ENCODE assay signal across 17 cellular contexts in genomic region chrX:6777211-6778002, GRCh38.
DNase-seq lines count a peak whose midpoint lies in the region; ATAC-seq, FAIRE-seq and TF ChIP-seq lines count a peak whose summit lies in the region.
"Had no signal": no experiment of that assay in that cellular context is flagged by ENCODE, and none has a peak within 500 bp of the region (broad histone marks: within the 10 kb centered on the region; RNA-seq: fewer than 3 reads in every experiment).

No MANE protein-coding gene starts in this region.

- peak overlapping the region; percentile 50; the same call in 1 of the 2 replicates for H3K4me3 Mint-ChIP-seq in WTC11
- H3K4me3 Mint-ChIP-seq: dendritic cell treated with granulocyte-macrophage colony-stimulating factor and Interleukin-4, amounts not matched to agents 40 ng/mL and 50 ng/mL, for 4 days had no signal

- H3K4me1 ChIP-seq in colonic mucosa = no peaks in the 10 kb centered on the region
- H3K4me1 ChIP-seq: ascending aorta, parathyroid adenoma, stomach had no signal

- H3K36me3 Mint-ChIP-seq in WTC11 = no peaks in the 10 kb centered on the region

- no peaks in the 10 kb centered on the region for H3K36me3 ChIP-seq in colonic mucosa
- H3K36me3 ChIP-seq: ascending aorta, stomach had no signal

- no peaks in the 10 kb centered on the region for H3K9me3 Mint-ChIP-seq in WTC11

- no peaks in the 10 kb centered on the region for H3K27me3 Mint-ChIP-seq in WTC11 (ENCODE audit: low read depth)
- H3K27me3 Mint-ChIP-seq: dendritic cell treated with granulocyte-macrophage colony-stimulating factor and Interleukin-4, amounts not matched to agents 40 ng/mL and 50 ng/mL, for 4 days had no signal

- TF ChIP-seq CTCF in WTC11 (IDR thresholded peaks at IDR 0.05) (no peak), colonic mucosa (IDR thresholded peaks at IDR 0.05) (no peak)

- FAIRE-seq in GM18507 (lab: Jason Lieb, UNC) = peak; percentile 75

- peak; percentile 84 for ATAC-seq in GM21526 (IDR thresholded peaks at IDR 0.05; ENCODE audit: low FRiP score, unreplicated experiment)
- ATAC-seq in HG03159 (IDR thresholded peaks at IDR 0.05; ENCODE audit: unreplicated experiment) = peak; percentile 76
- no peak for ATAC-seq in WTC11
- no peak for ATAC-seq in GM18502 (IDR thresholded peaks at IDR 0.05; ENCODE audit: poor library complexity, unreplicated experiment)
- ATAC-seq in left ventricle myocardium superior = no peak
- ATAC-seq: SK-N-SH treated with all-trans-retinoic acid at 6 μM for 48 hours had no signal

- no peak overlapping the region for H3K27ac ChIP-seq in colonic mucosa
- H3K27ac ChIP-seq: ascending aorta, parathyroid adenoma, stomach had no signal

- no peaks in the 10 kb centered on the region for H3K9me3 ChIP-seq in colonic mucosa
- H3K9me3 ChIP-seq: ascending aorta, stomach had no signal

- H3K4me3 ChIP-seq in colonic mucosa = no peak overlapping the region
- H3K4me3 ChIP-seq: ascending aorta, stomach had no signal

- peaks cover 30% of the 10 kb centered on the region for H3K4me1 Mint-ChIP-seq in WTC11

- no peaks in the 10 kb centered on the region for H3K27me3 ChIP-seq in colonic mucosa
- H3K27me3 ChIP-seq: ascending aorta, stomach had no signal

- POLR2A ChIA-PET in WTC11 (lab: Charles Lee) = no interaction called here

- DNase-seq in GM18507 (ENCODE audit: extremely low spot score, insufficient read length, low read depth) = no peak
- no peak for DNase-seq in WTC11 (ENCODE audit: low spot score)
- DNase-seq in hepatic stellate cell (ENCODE audit: low spot score) = no peak
- no peak for DNase-seq in colonic mucosa
- no peak for DNase-seq in left ventricle myocardium superior
- DNase-seq: activated effector memory CD4-positive, alpha-beta T cell treated with anti-CD3 and anti-CD28 coated beads, Interleukin-2, amount 50 U/mL, for 16 hours; Kasumi-1; NCI-H146; NCI-H510A; stomach had no signal

- H3K27ac Mint-ChIP-seq in WTC11 = peak overlapping the region; percentile 98
- H3K27ac Mint-ChIP-seq: dendritic cell treated with granulocyte-macrophage colony-stimulating factor and Interleukin-4, amounts not matched to agents 40 ng/mL and 50 ng/mL, for 4 days had no signal

- intact Hi-C loops in colonic mucosa (cut with DNase I) (no loop called here), left ventricle myocardium superior (cut with micrococcal nuclease) (no loop called here)

- CTCF ChIA-PET in WTC11 (lab: Charles Lee) = no interaction called here

- H3K9ac ChIP-seq in colonic mucosa (ENCODE audit: low read depth in 2 of 2, low read length in 2 of 2) = no peak overlapping the region
- H3K9ac ChIP-seq: parathyroid adenoma had no signal

TF ChIP-seq in WTC11, 78 proteins besides CTCF, POLR2A, EP300 and RAD21:
- no peak for TF ChIP-seq KAT7 (CRISPR knock-in tag; IDR thresholded peaks at IDR 0.05; ENCODE audit: borderline replicate concordance)
- no peak for TF ChIP-seq SP1 (CRISPR knock-in tag; conservative IDR thresholded peaks at IDR 0.05)
- TF ChIP-seq ERG (CRISPR knock-in tag; IDR thresholded peaks at IDR 0.05) = no peak
- no peak for TF ChIP-seq NR3C1 (CRISPR knock-in tag; conservative IDR thresholded peaks at IDR 0.05; ENCODE audit: low read depth)
- no peak for TF ChIP-seq E2F5 (CRISPR knock-in tag; IDR thresholded peaks at IDR 0.05)
- no peak for TF ChIP-seq FOXK1 (CRISPR knock-in tag; IDR thresholded peaks at IDR 0.05)
- no peak for TF ChIP-seq TEAD4 (CRISPR knock-in tag; IDR thresholded peaks at IDR 0.05)
- no peak for TF ChIP-seq ZNF423 (CRISPR knock-in tag; IDR thresholded peaks at IDR 0.05)
- TF ChIP-seq ATF3 (CRISPR knock-in tag; conservative IDR thresholded peaks at IDR 0.05) = no peak
- no peak for TF ChIP-seq ZNF121 (CRISPR knock-in tag; IDR thresholded peaks at IDR 0.05)
- TF ChIP-seq HMGA2 (CRISPR knock-in tag; IDR thresholded peaks at IDR 0.05) = no peak
- TF ChIP-seq ETV6 (CRISPR knock-in tag; IDR thresholded peaks at IDR 0.05) = no peak
- no peak for TF ChIP-seq CREB1 (CRISPR knock-in tag; IDR thresholded peaks at IDR 0.05)
- TF ChIP-seq NFATC4 (CRISPR knock-in tag; IDR thresholded peaks at IDR 0.05) = no peak
- TF ChIP-seq SMAD4 (CRISPR knock-in tag; IDR thresholded peaks at IDR 0.05) = no peak
- TF ChIP-seq, protein P1, sequence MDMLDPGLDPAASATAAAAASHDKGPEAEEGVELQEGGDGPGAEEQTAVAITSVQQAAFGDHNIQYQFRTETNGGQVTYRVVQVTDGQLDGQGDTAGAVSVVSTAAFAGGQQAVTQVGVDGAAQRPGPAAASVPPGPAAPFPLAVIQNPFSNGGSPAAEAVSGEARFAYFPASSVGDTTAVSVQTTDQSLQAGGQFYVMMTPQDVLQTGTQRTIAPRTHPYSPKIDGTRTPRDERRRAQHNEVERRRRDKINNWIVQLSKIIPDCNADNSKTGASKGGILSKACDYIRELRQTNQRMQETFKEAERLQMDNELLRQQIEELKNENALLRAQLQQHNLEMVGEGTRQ (CRISPR knock-in tag; IDR thresholded peaks at IDR 0.05) = no peak
- TF ChIP-seq FOXP1 (CRISPR knock-in tag; IDR thresholded peaks at IDR 0.05; ENCODE audit: borderline replicate concordance) = no peak

Comparison
In these comparisons a context has a peak if more than half of its experiments do, and no peak if none do; other contexts are left out.
1. ATAC-seq: peak in GM21526 (single experiment) and HG03159 (single experiment); none in WTC11 (single experiment), GM18502 (single experiment) and left ventricle myocardium superior (single experiment).